Comparison of ENCODE assay signal across 32 cellular contexts in the genomic region with DNA sequence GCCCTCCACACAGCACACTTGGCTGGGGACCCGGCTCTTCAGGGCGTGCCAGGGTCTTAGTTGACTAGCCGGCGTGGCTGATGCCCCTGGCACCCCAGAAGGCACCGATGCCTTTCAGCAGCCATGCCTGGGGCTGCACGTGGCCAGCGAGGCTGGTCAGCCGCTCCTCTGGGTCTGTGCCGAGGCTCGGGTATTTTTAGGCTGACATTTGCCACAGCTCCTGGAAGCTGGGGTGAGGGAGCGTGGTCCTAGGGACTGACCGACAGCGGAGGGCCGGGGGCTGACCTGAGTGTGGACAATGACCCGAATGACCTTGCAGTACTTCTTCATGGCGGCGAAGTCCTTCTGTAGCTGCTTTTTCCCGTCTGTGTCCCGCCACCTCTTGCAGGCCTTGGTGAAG. TPM values are rescaled to one million over a fixed set of nuclear protein-coding genes. Genes with fewer than 3 reads are reported as not detected.
DNase-seq lines count a peak whose midpoint lies in the region; ATAC-seq, FAIRE-seq and TF ChIP-seq lines count a peak whose summit lies in the region.
"Had no signal": no experiment of that assay in that cellular context is flagged by ENCODE, and none has a peak within 500 bp of the region (broad histone marks: within the 10 kb centered on the region; RNA-seq: fewer than 3 reads in every experiment).

No MANE protein-coding gene starts in this region.

- H3K27me3 ChIP-seq in right atrium auricular region (no peaks in the 10 kb centered on the region), psoas muscle (ENCODE audit: insufficient read depth in 3 of 3, low read length in 2 of 3) (no peaks in the 10 kb centered on the region)
- H3K27me3 ChIP-seq: neutrophil had no signal

- no peaks in the 10 kb centered on the region for H3K36me3 Mint-ChIP-seq in activated naive CD4-positive, alpha-beta T cell treated with anti-CD3 and anti-CD28 coated beads, Interleukin-2, amount 50 U/mL, for 72 hours
- H3K36me3 Mint-ChIP-seq: activated naive CD4-positive, alpha-beta T cell treated with anti-CD3 and anti-CD28 coated beads, Interleukin-2, amount 10 ng/mL, durations not matched to agents 7 days and 5 days; brain; stimulated activated memory B cell treated with anti-CD40 and anti-IgM and Interleukin-4, amounts not matched to agents 10 μg/mL and 1 μg/mL and 100 μg/mL, for 72 hours; type B pancreatic cell had no signal

- H3K9me3 Mint-ChIP-seq in activated naive CD4-positive, alpha-beta T cell treated with anti-CD3 and anti-CD28 coated beads, Interleukin-2, amount 50 U/mL, for 72 hours, result no peaks in the 10 kb centered on the region
- H3K9me3 Mint-ChIP-seq: activated CD8-positive, alpha-beta T cell treated with anti-CD3 and anti-CD28 coated beads for 36 hours; activated naive CD4-positive, alpha-beta T cell treated with anti-CD3 and anti-CD28 coated beads, Interleukin-2, amount 10 ng/mL, durations not matched to agents 7 days and 5 days; activated T-helper 17 cell treated with anti-CD3 and anti-CD28 coated beads, Interleukin-2, amount 50 U/mL, for 72 hours; HFFc6; stimulated activated memory B cell treated with anti-CD40 and anti-IgM and Interleukin-4, amounts not matched to agents 10 μg/mL and 1 μg/mL and 100 μg/mL, for 72 hours; T-helper 2 cell treated with Interferon-gamma antibody and Interleukin-4, amounts not matched to agents 5 μg/mL and 100 μg/mL, for 36 hours; type B pancreatic cell had no signal

- H3K9me3 ChIP-seq in right atrium auricular region (no peaks in the 10 kb centered on the region), psoas muscle (no peaks in the 10 kb centered on the region)
- H3K9me3 ChIP-seq: neutrophil had no signal

- DNase-seq in Right ventricle myocardium inferior (ENCODE audit: missing footprints) (peak; percentile 60), right atrium auricular region (ENCODE audit: low spot score) (no peak), psoas muscle (peak; percentile 62 to 90), retina (no peak), D721Med (ENCODE audit: insufficient read length, low spot score) (no peak)
- no peak for DNase-seq in activated naive CD4-positive, alpha-beta T cell treated with anti-CD3 and anti-CD28 coated beads, Interleukin-2, amount 50 U/mL, for 72 hours (ENCODE audit: low spot score in 2 of 2)
- DNase-seq: activated CD8-positive, alpha-beta memory T cell treated with anti-CD3 and anti-CD28 coated beads, Interleukin-2, amount 50 U/mL, for 48 hours; activated CD8-positive, alpha-beta T cell treated with anti-CD3 and anti-CD28 coated beads for 36 hours; activated naive CD4-positive, alpha-beta T cell treated with anti-CD3 and anti-CD28 coated beads, Interleukin-2, amount 10 ng/mL, durations not matched to agents 7 days and 5 days; DMS153; HFFc6; hippocampal formation; IMR-90; left colon; NCI-H146; SIG-M5; substantia nigra had no signal

- H3K36me3 ChIP-seq in right atrium auricular region (no peaks in the 10 kb centered on the region), psoas muscle (ENCODE audit: insufficient read depth in 1 of 2, low read depth in 1 of 2) (peaks cover 0 to 6% of the 10 kb centered on the region in 2 donors)
- H3K36me3 ChIP-seq: neutrophil had no signal

- 25 to 48% (median 43%) methylated on average over 17 to 19 of the region's 19 CpGs for WGBS in psoas muscle, 3 donors

- peak; percentile 57 for ATAC-seq in Right ventricle myocardium inferior
- ATAC-seq in psoas muscle, result peak; percentile 70 to 75 (median 74)
- ATAC-seq in activated naive CD4-positive, alpha-beta T cell treated with anti-CD3 and anti-CD28 coated beads, Interleukin-2, amount 50 U/mL, for 72 hours, result no peak
- ATAC-seq: activated CD8-positive, alpha-beta T cell treated with anti-CD3 and anti-CD28 coated beads for 36 hours; activated T-helper 17 cell treated with anti-CD3 and anti-CD28 coated beads, Interleukin-2, amount 50 U/mL, for 72 hours had no signal

- intact Hi-C loops in Right ventricle myocardium inferior (cut with DNase I) (no loop called here), psoas muscle (cut with DNase I) (no loop called here)

- H3K27ac ChIP-seq in right atrium auricular region (peak overlapping the region; percentile 67 to 80), psoas muscle (peak overlapping the region; percentile 90)
- H3K27ac ChIP-seq: neutrophil had no signal

- FAIRE-seq in D721Med (lab: Jason Lieb, UNC), result no peak
- FAIRE-seq: endometrium, frontal cortex, H1 had no signal

- H3K4me3 ChIP-seq in right atrium auricular region (no peak overlapping the region), psoas muscle (peak overlapping the region; percentile 2)

- no peak for TF ChIP-seq CTCF in right atrium auricular region (IDR thresholded peaks at IDR 0.05)
- no peak for TF ChIP-seq CTCF in psoas muscle (IDR thresholded peaks at IDR 0.05)
- no peak for TF ChIP-seq CTCF in D721Med (IDR thresholded peaks at IDR 0.05; ENCODE audit: insufficient read depth, missing control alignments)

- H3K4me1 ChIP-seq in right atrium auricular region (peaks cover 0 to 18% of the 10 kb centered on the region in 2 donors), psoas muscle (peaks cover 30% of the 10 kb centered on the region)

- no peak overlapping the region for H3K27ac Mint-ChIP-seq in activated naive CD4-positive, alpha-beta T cell treated with anti-CD3 and anti-CD28 coated beads, Interleukin-2, amount 50 U/mL, for 72 hours
- H3K27ac Mint-ChIP-seq: activated CD8-positive, alpha-beta T cell treated with anti-CD3 and anti-CD28 coated beads for 36 hours; activated naive CD4-positive, alpha-beta T cell treated with anti-CD3 and anti-CD28 coated beads, Interleukin-2, amount 10 ng/mL, durations not matched to agents 7 days and 5 days; activated T-helper 17 cell treated with anti-CD3 and anti-CD28 coated beads, Interleukin-2, amount 50 U/mL, for 72 hours; brain; HFFc6; progenitor cell of endocrine pancreas; stimulated activated memory B cell treated with anti-CD40 and anti-IgM and Interleukin-4, amounts not matched to agents 10 μg/mL and 1 μg/mL and 100 μg/mL, for 72 hours; T-helper 2 cell treated with Interferon-gamma antibody and Interleukin-4, amounts not matched to agents 5 μg/mL and 100 μg/mL, for 36 hours; type B pancreatic cell had no signal

RNA-seq across cellular contexts. Expression of a gene that starts 3.9 kb away (rescaled TPM):
- 271 TPM for total RNA-seq in Right ventricle myocardium inferior
- 10 to 100 TPM; 12.3 to 74.0 TPM for total RNA-seq in right atrium auricular region
- 100 to 1,000 TPM; 205 to 296 (median 233) TPM for total RNA-seq in psoas muscle
- 100 to 1,000 TPM; 116 to 315 (median 188) TPM for polyA plus RNA-seq in psoas muscle
- total RNA-seq in activated naive CD4-positive, alpha-beta T cell treated with anti-CD3 and anti-CD28 coated beads, Interleukin-2, amount 50 U/mL, for 72 hours, result not detected
- total RNA-seq: activated CD8-positive, alpha-beta T cell treated with anti-CD3 and anti-CD28 coated beads for 36 hours; dermis microvascular lymphatic vessel endothelial cell; frontal cortex; HFFc6; IMR-90; left colon; mesenteric fat pad; progenitor cell of endocrine pancreas had no signal
- polyA plus RNA-seq: AG04450, BJ, IMR-90 had no signal

RNA-seq across cellular contexts. Expression of a gene that starts 7.6 kb away (rescaled TPM):
- total RNA-seq in Right ventricle myocardium inferior (25.3 TPM), right atrium auricular region (10 to 100 TPM; 13.7 to 21.9 TPM), psoas muscle (10 to 100 TPM; 44.2 to 65.3 (median 53.2) TPM)
- polyA plus RNA-seq in psoas muscle, result 10 to 100 TPM; 50.4 to 83.4 (median 76.1) TPM
- total RNA-seq in activated naive CD4-positive, alpha-beta T cell treated with anti-CD3 and anti-CD28 coated beads, Interleukin-2, amount 50 U/mL, for 72 hours, result 10 to 100 TPM; 17.3 to 41.7 TPM

RNA-seq across cellular contexts. Expression of a gene that starts 8.8 kb away (rescaled TPM):
- total RNA-seq in Right ventricle myocardium inferior (737 TPM), right atrium auricular region (1,000 to 10,000 TPM in 1 of 2 donors, 100 to 1,000 TPM in 1; 583 to 1,046 TPM), psoas muscle (100 to 1,000 TPM; 350 to 465 (median 373) TPM)
- 100 to 1,000 TPM; 753 to 870 (median 797) TPM for polyA plus RNA-seq in psoas muscle
- total RNA-seq in activated naive CD4-positive, alpha-beta T cell treated with anti-CD3 and anti-CD28 coated beads, Interleukin-2, amount 50 U/mL, for 72 hours, result 10 to 100 TPM; 63.4 to 98.8 TPM

RNA-seq across cellular contexts. Expression of a gene that starts 14.1 kb away (rescaled TPM):
- total RNA-seq in Right ventricle myocardium inferior, result 907 TPM
- total RNA-seq in right atrium auricular region, result 1,000 to 10,000 TPM in 1 of 2 donors, 100 to 1,000 TPM in 1; 782 to 1,247 TPM
- total RNA-seq in psoas muscle, result 1,000 to 10,000 TPM; 1,044 to 1,902 (median 1,426) TPM
- polyA plus RNA-seq in psoas muscle, result 1,000 to 10,000 TPM; 2,097 to 3,940 (median 2,652) TPM
- 1,000 to 10,000 TPM; 5,211 to 5,668 TPM for total RNA-seq in activated naive CD4-positive, alpha-beta T cell treated with anti-CD3 and anti-CD28 coated beads, Interleukin-2, amount 50 U/mL, for 72 hours

RNA-seq across cellular contexts. Expression of a gene that starts 16.1 kb away (rescaled TPM):
- total RNA-seq in Right ventricle myocardium inferior (not detected), right atrium auricular region (not detected), psoas muscle (not detected)
- not detected for polyA plus RNA-seq in psoas muscle
- total RNA-seq in activated naive CD4-positive, alpha-beta T cell treated with anti-CD3 and anti-CD28 coated beads, Interleukin-2, amount 50 U/mL, for 72 hours, result under 1 TPM in 1 of 2 donors, not detected in 1; 0.41 TPM
- total RNA-seq: activated CD8-positive, alpha-beta T cell treated with anti-CD3 and anti-CD28 coated beads for 36 hours; cerebellum; dermis microvascular lymphatic vessel endothelial cell; frontal cortex; H1; HFFc6; IMR-90; left colon; mesenteric fat pad; progenitor cell of endocrine pancreas had no signal
- polyA plus RNA-seq: AG04450, BJ, H1, IMR-90 had no signal

Comparison
In these comparisons a context has a peak if more than half of its experiments do, and no peak if none do; other contexts are left out.
1. DNase-seq: peak in Right ventricle myocardium inferior (single experiment) and psoas muscle (2 of 2); none in right atrium auricular region (single experiment), activated naive CD4-positive, alpha-beta T cell treated with anti-CD3 and anti-CD28 coated beads, Interleukin-2, amount 50 U/mL, for 72 hours (0 of 2), retina (single experiment) and D721Med (single experiment).
2. ATAC-seq: peak in Right ventricle myocardium inferior (single experiment) and psoas muscle (4 of 4); none in activated naive CD4-positive, alpha-beta T cell treated with anti-CD3 and anti-CD28 coated beads, Interleukin-2, amount 50 U/mL, for 72 hours (0 of 2).
3. RNA of a gene that starts 3.9 kb away (total RNA-seq): 271 TPM in Right ventricle myocardium inferior (single experiment), 205 to 296 TPM in psoas muscle and 12.3 to 74.0 TPM in right atrium auricular region; not detected in activated naive CD4-positive, alpha-beta T cell treated with anti-CD3 and anti-CD28 coated beads, Interleukin-2, amount 50 U/mL, for 72 hours; every median in the first group is over 10 times any median in the second.